In the genomic region with DNA sequence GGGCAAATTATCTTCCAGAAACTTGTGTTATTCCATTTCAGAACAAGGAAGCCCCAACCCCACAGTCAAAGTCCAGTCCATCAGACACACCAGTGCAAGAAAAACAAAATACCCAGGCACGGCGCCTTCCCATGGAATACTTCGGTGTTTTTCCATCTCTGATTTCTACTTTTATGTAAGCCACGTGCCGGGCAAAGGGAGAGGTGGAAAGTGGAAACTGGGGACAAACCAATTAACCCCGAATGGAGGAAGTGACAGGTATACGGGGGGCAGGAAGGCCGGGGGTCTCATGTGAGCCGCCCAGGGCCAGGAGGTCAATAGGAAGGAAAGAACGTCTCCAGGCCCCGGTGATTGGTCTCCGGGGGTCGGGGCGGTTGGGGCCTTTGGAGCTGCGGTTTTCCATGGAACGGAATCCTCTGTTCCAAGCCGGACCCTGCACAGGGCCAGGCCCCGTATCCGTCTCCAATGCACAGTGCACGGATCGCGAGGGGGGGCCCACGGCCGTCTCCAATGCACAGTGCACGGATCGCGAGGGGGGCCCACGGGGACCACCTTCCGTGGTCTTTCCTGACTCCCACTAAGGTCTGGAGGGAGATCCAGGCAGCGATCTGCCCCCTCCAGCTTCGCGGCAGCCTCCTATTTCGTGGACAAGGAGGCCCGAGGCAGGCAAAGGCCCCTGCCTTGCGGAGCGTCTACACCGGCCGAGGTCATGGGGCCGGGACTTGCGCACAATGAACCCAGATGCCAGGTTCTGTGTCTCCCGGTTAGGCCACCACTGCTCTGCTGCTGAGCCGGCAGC, we compare ENCODE assay signal across 1 cellular context.
TF ChIP-seq lines count a peak whose summit lies in the region.

No MANE protein-coding gene starts in this region.

TF ChIP-seq in HCT116, 20 proteins besides CTCF, POLR2A, EP300 and RAD21 (continued from another document):
- TF ChIP-seq, protein P1, sequence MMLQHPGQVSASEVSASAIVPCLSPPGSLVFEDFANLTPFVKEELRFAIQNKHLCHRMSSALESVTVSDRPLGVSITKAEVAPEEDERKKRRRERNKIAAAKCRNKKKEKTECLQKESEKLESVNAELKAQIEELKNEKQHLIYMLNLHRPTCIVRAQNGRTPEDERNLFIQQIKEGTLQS (IDR thresholded peaks at IDR 0.05) = no peak
- TF ChIP-seq, protein P2, sequence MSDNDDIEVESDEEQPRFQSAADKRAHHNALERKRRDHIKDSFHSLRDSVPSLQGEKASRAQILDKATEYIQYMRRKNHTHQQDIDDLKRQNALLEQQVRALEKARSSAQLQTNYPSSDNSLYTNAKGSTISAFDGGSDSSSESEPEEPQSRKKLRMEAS (IDR thresholded peaks at IDR 0.05) = no peak
- no peak for TF ChIP-seq CBX3 (IDR thresholded peaks at IDR 0.05; ENCODE audit: low read depth)
